Comparison of ENCODE assay signal across 24 cellular contexts in the genomic region with DNA sequence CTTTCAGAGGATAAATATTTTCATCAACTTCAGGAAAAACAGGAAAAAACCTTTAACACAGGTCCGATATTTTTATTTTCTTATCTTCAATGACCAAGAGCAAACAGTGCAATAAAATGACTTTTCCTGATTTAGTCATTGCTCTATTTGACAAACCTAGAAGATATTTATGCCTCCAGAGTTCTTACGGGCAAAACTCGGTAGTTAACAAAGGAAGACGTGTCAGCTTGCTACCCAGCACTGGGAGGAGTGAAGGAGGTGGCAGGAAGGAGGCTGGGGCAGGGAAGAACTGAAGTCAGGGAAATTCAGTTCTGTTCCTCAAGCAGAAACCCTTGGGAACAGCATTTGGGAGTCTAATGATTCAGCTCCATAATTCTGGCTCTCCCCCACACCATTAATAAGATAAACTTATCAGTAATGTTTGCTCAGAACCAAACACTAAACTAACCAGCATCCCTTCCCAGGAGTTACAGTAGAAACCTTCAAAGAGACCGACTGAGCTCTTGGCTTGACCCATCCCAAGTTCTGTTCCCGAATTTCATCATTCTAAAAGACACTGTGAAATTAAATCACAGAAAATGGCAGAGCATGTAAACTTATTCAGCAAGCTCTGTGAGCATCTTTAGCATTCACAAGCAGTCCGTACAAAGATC.
"Had no signal": no experiment of that assay in that cellular context is flagged by ENCODE, and none has a peak within 500 bp of the region (broad histone marks: within the 10 kb centered on the region; RNA-seq: fewer than 3 reads in every experiment).

No MANE protein-coding gene starts in this region.

- ATAC-seq: gastroesophageal sphincter; naive thymus-derived CD8-positive, alpha-beta T cell; stimulated activated naive CD8-positive, alpha-beta T cell treated with anti-CD3 and anti-CD28 coated beads, Interleukin-15, Interleukin-2, amounts not matched to agents 100 U/mL and 50 U/mL, for 24 hours; T-helper 17 cell had no signal

- H3K9me3 ChIP-seq: gastroesophageal sphincter, neutrophil, ovary, right atrium auricular region, spleen, thoracic aorta, uterus had no signal

- H3K4me3 ChIP-seq: gastroesophageal sphincter, ovary, right atrium auricular region, spleen, thoracic aorta, uterus had no signal

- H3K27me3 ChIP-seq: brain microvascular endothelial cell, gastroesophageal sphincter, ovary, right atrium auricular region, uterus had no signal

- H3K27ac ChIP-seq: brain microvascular endothelial cell, gastroesophageal sphincter, neutrophil, ovary, right atrium auricular region, spleen, thoracic aorta, uterus had no signal

- DNase-seq: activated CD4-positive, alpha-beta memory T cell treated with anti-CD3 and anti-CD28 coated beads, Interleukin-2, amount 10 ng/mL, durations not matched to agents 7 days and 5 days; activated CD4-positive, alpha-beta T cell treated with anti-CD3 and anti-CD28 coated beads, Interleukin-2, amount 10 ng/mL, durations not matched to agents 24 days and 14 days; activated CD4-positive, CD25-positive, alpha-beta regulatory T cell treated with anti-CD3 and anti-CD28 coated beads, Interleukin-2, amount 50 U/mL, for 72 hours; activated CD8-positive, alpha-beta memory T cell treated with anti-CD3 and anti-CD28 coated beads, Interleukin-2, amount 50 U/mL, for 48 hours; activated gamma-delta T cell; activated naive CD4-positive, alpha-beta T cell treated with anti-CD3 and anti-CD28 coated beads, Interleukin-2, amount 10 ng/mL, durations not matched to agents 7 days and 5 days; activated naive CD8-positive, alpha-beta T cell treated with anti-CD3 and anti-CD28 coated beads, Interleukin-2, amount 10 ng/mL, durations not matched to agents 7 days and 5 days; activated T-cell treated with anti-CD3 and anti-CD28 coated beads, Interleukin-2, amount 50 U/mL, for 24 hours; amniotic stem cell; brain microvascular endothelial cell; cortex of kidney; effector CD8-positive, alpha-beta T cell; mesenchymal stem cell; naive thymus-derived CD8-positive, alpha-beta T cell; spleen; stimulated activated naive CD8-positive, alpha-beta T cell treated with anti-CD3 and anti-CD28 coated beads, Interleukin-15, Interleukin-2, amounts not matched to agents 100 U/mL and 50 U/mL, for 24 hours; T-helper 17 cell; trophoblast cell; uterus had no signal

- H3K4me1 ChIP-seq: gastroesophageal sphincter, right atrium auricular region, spleen, uterus had no signal

- H3K36me3 ChIP-seq: brain microvascular endothelial cell, gastroesophageal sphincter, neutrophil, ovary, right atrium auricular region, spleen, thoracic aorta, uterus had no signal
